Comparison of ENCODE assay signal across 8 cellular contexts in genomic region chr6:26026833-26027490, GRCh38.
A peak's percentile ranks its signal among the peaks of the same experiment; 100 is the strongest.
DNase-seq lines count a peak whose midpoint lies in the region; ATAC-seq and TF ChIP-seq lines count a peak whose summit lies in the region.

No MANE protein-coding gene starts in this region.

- H3K36me3 ChIP-seq in KOPT-K1 (ENCODE audit: insufficient read depth, low read length) (no peaks in the 10 kb centered on the region), Panc1 (ENCODE audit: control insufficient read depth, insufficient read depth, low read length) (no peaks in the 10 kb centered on the region), esophagus muscularis mucosa (no peaks in the 10 kb centered on the region)

- no peaks in the 10 kb centered on the region for H3K36me3 Mint-ChIP-seq in naive B cell

- DNase-seq in DMS53 (lab: John Stamatoyannopoulos, UW) = peak; percentile 98
- DNase-seq in Panc1 (ENCODE audit: low read depth, low spot score) = peak; percentile 99
- peak; percentile 96 to 97 for DNase-seq in activated T-cell treated with anti-CD3 and anti-CD28 coated beads, Interleukin-2, amount 50 U/mL, for 48 hours
- DNase-seq in esophagus muscularis mucosa (ENCODE audit: extremely low spot score) = peak; percentile 97
- peak; percentile 92 for DNase-seq in naive B cell
- DNase-seq in stimulated activated naive CD8-positive, alpha-beta T cell treated with anti-CD3 and anti-CD28 coated beads, Interleukin-15, Interleukin-2, amounts not matched to agents 100 U/mL and 50 U/mL, for 24 hours = peak; percentile 91

- H3K27me3 Mint-ChIP-seq in naive B cell = no peaks in the 10 kb centered on the region

- peak overlapping the region; percentile 99 for H3K27ac ChIP-seq in KOPT-K1 (ENCODE audit: low read depth, low read length, poor library complexity, severe bottlenecking)
- peak overlapping the region; percentile 100 for H3K27ac ChIP-seq in Panc1 (ENCODE audit: low read length)
- H3K27ac ChIP-seq in esophagus muscularis mucosa (replicated peaks in 1 of 4) = peak overlapping the region; percentile 90 to 97 (median 94)

- TF ChIP-seq EP300 in esophagus muscularis mucosa (IDR thresholded peaks at IDR 0.05) = no peak

- POLR2A ChIA-PET in Panc1 (lab: Charles Lee) = interaction anchor here (0.5 to 9.8 kb wide), 6 partner anchors 18 to 162 kb away, joined by 3 to 207 read pairs (median 4); a partner anchor contains a TSS

- H3K4me3 Mint-ChIP-seq in naive B cell = peak overlapping the region; percentile 90 to 98 (median 96)

- in situ Hi-C loops in Panc1 (cut with HindIII; ENCODE audit: low pct_unique_long_range_greater_than_20kb, low sequenced_read_pairs) = no loop called here

- peak overlapping the region; percentile 99 to 100 (median 100) for H3K27ac Mint-ChIP-seq in naive B cell

- intact Hi-C loops in Panc1 (cut with micrococcal nuclease; ENCODE audit: unreplicated experiment) (loop anchor here (2.0 kb wide), 2 partner anchors 18 to 1788 kb away; a partner anchor contains a TSS), esophagus muscularis mucosa (cut with DNase I) (loop anchor here (2.0 to 10.0 kb wide), 2 partner anchors 28 to 1808 kb away; a partner anchor contains a TSS)

- no peaks in the 10 kb centered on the region for H3K9me3 ChIP-seq in KOPT-K1 (ENCODE audit: insufficient read depth, low read length, poor library complexity, severe bottlenecking)
- H3K9me3 ChIP-seq in Panc1 (ENCODE audit: control insufficient read depth, insufficient read depth, low read depth, low read length) = no peaks in the 10 kb centered on the region
- no peaks in the 10 kb centered on the region for H3K9me3 ChIP-seq in esophagus muscularis mucosa

- peaks cover 0 to 9% (median 3%) of the 10 kb centered on the region in 7 donors for H3K9me3 Mint-ChIP-seq in naive B cell

- TSS peak; percentile 69 for BruUV-seq in Panc1 (replicated peaks; lab: Mats Ljungman, UMichigan)

- peak; percentile 42 for ATAC-seq in GM21737 (IDR thresholded peaks at IDR 0.05; ENCODE audit: unreplicated experiment)
- ATAC-seq in Panc1 = peak; percentile 70
- ATAC-seq in naive B cell (ENCODE audit: low read depth in 2 of 2) = peak; percentile 67 to 71
- ATAC-seq in stimulated activated naive CD8-positive, alpha-beta T cell treated with anti-CD3 and anti-CD28 coated beads, Interleukin-15, Interleukin-2, amounts not matched to agents 100 U/mL and 50 U/mL, for 24 hours = peak; percentile 65

- TF ChIP-seq POLR2A in esophagus muscularis mucosa (IDR thresholded peaks at IDR 0.05; ENCODE audit: low read depth) = peak; percentile 87

- H3K4me1 ChIP-seq in Panc1 (ENCODE audit: control insufficient read depth, insufficient read depth, low read length) = peaks cover 57% of the 10 kb centered on the region
- peaks cover 19 to 46% (median 36%) of the 10 kb centered on the region in 4 donors for H3K4me1 ChIP-seq in esophagus muscularis mucosa

- no peaks in the 10 kb centered on the region for H3K27me3 ChIP-seq in Panc1 (ENCODE audit: control insufficient read depth, insufficient read depth, low read length)
- no peaks in the 10 kb centered on the region for H3K27me3 ChIP-seq in esophagus muscularis mucosa

- CTCF ChIA-PET in Panc1 (lab: Charles Lee) = interaction anchor here (0.9 to 1.1 kb wide), 3 partner anchors 17 to 99 kb away, joined by 3 to 9 read pairs (median 7); a partner anchor contains a TSS

- H3K4me3 ChIP-seq in Panc1 (ENCODE audit: low read depth in 2 of 2, low read length in 2 of 2) = peak overlapping the region; percentile 95 to 96
- peak overlapping the region; percentile 60 to 78 (median 69) for H3K4me3 ChIP-seq in esophagus muscularis mucosa

- TF ChIP-seq CTCF in Panc1 (IDR thresholded peaks at IDR 0.05) (no peak), esophagus muscularis mucosa (IDR thresholded peaks at IDR 0.05) (no peak)

- WGBS in esophagus muscularis mucosa = 2% methylated on average over 33 of the region's 44 CpGs

- peaks cover 29 to 44% (median 38%) of the 10 kb centered on the region in 3 donors for H3K4me1 Mint-ChIP-seq in naive B cell

Comparison
In these comparisons a context has a peak if more than half of its experiments do, and no peak if none do; other contexts are left out.
1. Peak in every context shown above with its lines: DNase-seq, ATAC-seq, H3K4me3 ChIP-seq and H3K27ac ChIP-seq.